ENCODE assay signal across 8 cellular contexts in genomic region chr2:70124983-70125480, GRCh38. TPM values are rescaled to one million over a fixed set of nuclear protein-coding genes. Genes with fewer than 3 reads are reported as not detected.
DNase-seq lines count a peak whose midpoint lies in the region; ATAC-seq and TF ChIP-seq lines count a peak whose summit lies in the region.

No MANE protein-coding gene starts in this region.

- TF ChIP-seq EP300 in transverse colon (IDR thresholded peaks at IDR 0.05; ENCODE audit: low read depth) = no peak

- no peaks in the 10 kb centered on the region for H3K9me2 ChIP-seq in HCT116 (ENCODE audit: insufficient read depth)

- ATAC-seq in HCT116 (peak; percentile 33; the same call in 1 of the 2 replicates), natural killer cell (peak; percentile 63 to 72 (median 70)), GM18858 (IDR thresholded peaks at IDR 0.05; ENCODE audit: unreplicated experiment) (no peak)
- peak; percentile 60 for ATAC-seq in activated T-helper 17 cell treated with anti-CD3 and anti-CD28 coated beads, Interleukin-2, amount 50 U/mL, for 72 hours (replicated peaks)

- TF ChIP-seq CTCF in HCT116 (IDR thresholded peaks at IDR 0.05 in 2 of 3, conservative IDR thresholded peaks at IDR 0.05 in 1 of 3; ENCODE audit: borderline replicate concordance in 1 of 3, insufficient read depth in 1 of 3, low read depth in 2 of 3, low read length in 2 of 3) = no peak
- no peak for TF ChIP-seq CTCF in natural killer cell (IDR thresholded peaks at IDR 0.05)
- peak in 1 of 5 experiments; percentile 13 for TF ChIP-seq CTCF in transverse colon (IDR thresholded peaks at IDR 0.05)

- H2AFZ ChIP-seq in HCT116 (ENCODE audit: low read depth, low read length, poor library complexity, severe bottlenecking) = no peak overlapping the region

- no TSS peak for BruUV-seq in HCT116 (replicated peaks; lab: Mats Ljungman, UMichigan)

- no peaks in the 10 kb centered on the region for H4K20me1 ChIP-seq in HCT116 (ENCODE audit: insufficient read depth)

- H3K79me2 ChIP-seq in HCT116 (ENCODE audit: insufficient read depth, low read length) = no peaks in the 10 kb centered on the region

- in situ Hi-C loops in Caki2 (cut with HindIII; ENCODE audit: low pct_unique_long_range_greater_than_20kb, low sequenced_read_pairs) = no loop called here
- in situ Hi-C loops in transverse colon (cut with MboI; ENCODE audit: low pct_ligation_motif_present in 1 of 4, low pct_unique_long_range_greater_than_20kb in 1 of 4, low sequenced_read_pairs in 3 of 4) = no loop called here

- H3K4me3 ChIP-seq in HCT116 (replicated peaks in 1 of 2; ENCODE audit: low read depth in 1 of 2, low read length in 2 of 2) (peak overlapping the region in 1 of 2 experiments; percentile 53; a peak in 3 of 4 replicates), NT2/D1 (ENCODE audit: insufficient read length, low read depth) (peak overlapping the region; percentile 69), transverse colon (peak overlapping the region; percentile 23 to 66 (median 58))

- H3K9me3 Mint-ChIP-seq in activated T-helper 17 cell treated with anti-CD3 and anti-CD28 coated beads, Interleukin-2, amount 50 U/mL, for 72 hours = no peaks in the 10 kb centered on the region
- H3K9me3 Mint-ChIP-seq in natural killer cell = no peaks in the 10 kb centered on the region

- H3K4me2 ChIP-seq in HCT116 (ENCODE audit: low read length) = peak overlapping the region; percentile 73

- H3K9ac ChIP-seq in HCT116 (ENCODE audit: low read length) (peak overlapping the region; percentile 75), NT2/D1 (ENCODE audit: insufficient read length, low read depth) (peak overlapping the region; percentile 93)

- no peak for TF ChIP-seq RAD21 in HCT116 (IDR thresholded peaks at IDR 0.05; ENCODE audit: low read depth)

- H3K27me3 Mint-ChIP-seq in activated T-helper 17 cell treated with anti-CD3 and anti-CD28 coated beads, Interleukin-2, amount 50 U/mL, for 72 hours = no peaks in the 10 kb centered on the region
- H3K27me3 Mint-ChIP-seq in natural killer cell (ENCODE audit: low read depth in 2 of 2) = no peaks in the 10 kb centered on the region

- H3K27ac ChIP-seq in HCT116 (ENCODE audit: low read depth, low read length) (peak overlapping the region; percentile 87), transverse colon (peak overlapping the region; percentile 94 to 99 (median 96))

- no peaks in the 10 kb centered on the region for H3K36me3 ChIP-seq in HCT116 (ENCODE audit: control insufficient read depth in 1 of 2, insufficient read depth in 2 of 2, low read length in 2 of 2)
- H3K36me3 ChIP-seq in NT2/D1 (ENCODE audit: insufficient read depth, insufficient read length, low read length) = no peaks in the 10 kb centered on the region
- H3K36me3 ChIP-seq in transverse colon = no peaks in the 10 kb centered on the region

- H3K27ac Mint-ChIP-seq in activated T-helper 17 cell treated with anti-CD3 and anti-CD28 coated beads, Interleukin-2, amount 50 U/mL, for 72 hours = peak overlapping the region; percentile 99
- H3K27ac Mint-ChIP-seq in natural killer cell = peak overlapping the region; percentile 96 to 98

- peak; percentile 54 for DNase-seq in Caki2 (ENCODE audit: low read depth)
- no peak for DNase-seq in HCT116 (ENCODE audit: low read depth, low spot score)
- DNase-seq in NT2/D1 (ENCODE audit: low read depth, low spot score) = no peak
- DNase-seq in fibroblast of peridontal ligament (ENCODE audit: extremely low read depth) = peak; percentile 57
- peak; percentile 68 for DNase-seq in natural killer cell
- DNase-seq in transverse colon = peak; percentile 68

- WGBS in transverse colon (ENCODE audit: low coverage in 1 of 2), 2 donors = 0 to 1% methylated on average over 7 to 36 of the region's 36 CpGs

- H3K4me3 Mint-ChIP-seq in activated T-helper 17 cell treated with anti-CD3 and anti-CD28 coated beads, Interleukin-2, amount 50 U/mL, for 72 hours = peak overlapping the region; percentile 97
- peak overlapping the region; percentile 94 for H3K4me3 Mint-ChIP-seq in natural killer cell

- TF ChIP-seq POLR2A in HCT116 (IDR thresholded peaks at IDR 0.05; ENCODE audit: borderline replicate concordance, extremely low read depth, insufficient read depth, insufficient read length) (no peak), transverse colon (IDR thresholded peaks at IDR 0.05) (no peak)

- RAD21 ChIA-PET in HCT116 (lab: Charles Lee; ENCODE audit: low non-redundant PET in 1 of 2, low total read pairs in 2 of 2, uncharacterized antibody in 2 of 2, unreplicated experiment in 2 of 2) = no interaction called here

- CTCF ChIA-PET in HCT116 (lab: Charles Lee) = interaction anchor here (1.5 kb wide), 1 partner anchor 18 kb away, joined by 3 read pairs; no protein-coding TSS in a partner anchor

- H3K9me3 ChIP-seq in HCT116 (ENCODE audit: control insufficient read depth in 1 of 2, insufficient read depth in 1 of 2, low read depth in 1 of 2, low read length in 2 of 2) (no peaks in the 10 kb centered on the region), NT2/D1 (ENCODE audit: insufficient read depth, low read length) (no peaks in the 10 kb centered on the region), transverse colon (no peaks in the 10 kb centered on the region)

- intact Hi-C loops in HCT116 (cut with micrococcal nuclease) (no loop called here), natural killer cell (cut with micrococcal nuclease) (loop anchor here (1.0 kb wide), 2 partner anchors 7 to 16 kb away; no protein-coding TSS in a partner anchor), transverse colon (cut with DNase I; ENCODE audit: low total_unique reads) (no loop called here)

- peaks cover 19 to 35% of the 10 kb centered on the region in 2 experiments for H3K4me1 ChIP-seq in HCT116 (ENCODE audit: control insufficient read depth in 1 of 2, insufficient read depth in 2 of 2, low read length in 2 of 2)
- H3K4me1 ChIP-seq in NT2/D1 (ENCODE audit: insufficient read depth, insufficient read length) = no peaks in the 10 kb centered on the region
- peaks cover 0 to 32% (median 21%) of the 10 kb centered on the region in 4 donors for H3K4me1 ChIP-seq in transverse colon

- POLR2A ChIA-PET in HCT116 (lab: Charles Lee) = interaction anchor here (0.6 to 2.4 kb wide), 5 partner anchors 8 to 24 kb away, joined by 3 to 10 read pairs (median 5); no protein-coding TSS in a partner anchor

- H3K36me3 Mint-ChIP-seq in activated T-helper 17 cell treated with anti-CD3 and anti-CD28 coated beads, Interleukin-2, amount 50 U/mL, for 72 hours (ENCODE audit: low read depth) = peaks cover 30% of the 10 kb centered on the region
- no peaks in the 10 kb centered on the region for H3K36me3 Mint-ChIP-seq in natural killer cell

- H3K27me3 ChIP-seq in HCT116 (ENCODE audit: insufficient read depth, low read length) (no peaks in the 10 kb centered on the region), NT2/D1 (ENCODE audit: insufficient read depth, insufficient read length) (no peaks in the 10 kb centered on the region), transverse colon (no peaks in the 10 kb centered on the region)

- H3K4me1 Mint-ChIP-seq in activated T-helper 17 cell treated with anti-CD3 and anti-CD28 coated beads, Interleukin-2, amount 50 U/mL, for 72 hours = peaks cover 35% of the 10 kb centered on the region
- H3K4me1 Mint-ChIP-seq in natural killer cell = peaks cover 71 to 78% of the 10 kb centered on the region in 2 donors

TF ChIP-seq in HCT116, 20 proteins besides CTCF, POLR2A, EP300 and RAD21:
- TF ChIP-seq SRF (IDR thresholded peaks at IDR 0.05; ENCODE audit: low read depth) (no peak), ATF3 (IDR thresholded peaks at IDR 0.05) (no peak), TCF7L2 (IDR thresholded peaks at IDR 0.05; ENCODE audit: borderline replicate concordance, extremely low read depth, insufficient read depth, insufficient read length) (no peak), ZNF274 (IDR thresholded peaks at IDR 0.05; ENCODE audit: low read depth, low read length) (no peak), ZFX (IDR thresholded peaks at IDR 0.05) (no peak), SIN3A (IDR thresholded peaks at IDR 0.05; ENCODE audit: low read depth) (no peak), EZH2 (IDR thresholded peaks at IDR 0.05) (no peak), ELF1 (IDR thresholded peaks at IDR 0.05; ENCODE audit: borderline replicate concordance, low read depth) (no peak), POLR2AphosphoS5 (IDR thresholded peaks at IDR 0.05; ENCODE audit: low read depth, low read length) (no peak), YY1 (IDR thresholded peaks at IDR 0.05; ENCODE audit: extremely low read depth, insufficient replicate concordance, low read depth, low read length) (no peak), SP1 (IDR thresholded peaks at IDR 0.05; ENCODE audit: low read depth) (no peak), ZBTB33 (IDR thresholded peaks at IDR 0.05; ENCODE audit: extremely low read depth, insufficient replicate concordance, low read length) (no peak)

RNA-seq across cellular contexts. Expression of gene PCBP1, which starts 37.8 kb away (rescaled TPM):
- total RNA-seq in Caki2 (2014; rRNA removed; shearing (Covaris generic); ENCODE audit: low replicate concordance) = 127 and 135 TPM in 2 replicates
- 256 TPM for total RNA-seq in HCT116 (2021; ENCODE audit: unreplicated experiment)
- 225 and 232 TPM in 2 replicates for polyA plus RNA-seq in HCT116 (2012)
- total RNA-seq in activated T-helper 17 cell treated with anti-CD3 and anti-CD28 coated beads, Interleukin-2, amount 50 U/mL, for 72 hours = 100 to 1,000 TPM; 385 to 468 TPM
- total RNA-seq in natural killer cell = 100 to 1,000 TPM; 329 to 358 (median 352) TPM
- 100 to 1,000 TPM; 103 to 189 (median 149) TPM for total RNA-seq in transverse colon

Comparison
In these comparisons a context has a peak if more than half of its experiments do, and no peak if none do; other contexts are left out.
1. DNase-seq: peak in Caki2 (single experiment), fibroblast of peridontal ligament (single experiment), natural killer cell (single experiment) and transverse colon (single experiment); none in HCT116 (single experiment) and NT2/D1 (single experiment).